24 cellular contexts compared by ENCODE assay signal in the genomic region with DNA sequence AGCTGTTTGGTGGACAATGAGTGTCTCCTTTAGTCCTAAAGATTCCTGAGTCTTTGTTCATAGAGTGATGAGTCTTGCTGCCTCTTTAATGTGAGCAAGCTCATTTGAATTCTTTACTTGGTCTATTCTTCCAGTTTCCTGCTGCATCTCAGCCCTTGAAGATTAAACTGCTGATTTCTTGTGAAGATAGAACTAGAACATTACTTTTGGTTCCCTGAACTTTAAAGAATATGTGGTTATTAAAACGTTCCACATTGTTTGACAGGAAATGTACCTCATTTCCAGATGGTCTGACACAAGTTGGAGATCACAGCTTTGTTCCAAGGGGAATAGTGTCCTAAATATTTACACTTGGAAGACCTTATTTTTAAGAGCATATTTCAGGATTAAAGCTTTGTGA. TPM values are rescaled to one million over a fixed set of nuclear protein-coding genes. Genes with fewer than 3 reads are reported as not detected.
DNase-seq lines count a peak whose midpoint lies in the region; ATAC-seq and TF ChIP-seq lines count a peak whose summit lies in the region.
"Had no signal": no experiment of that assay in that cellular context is flagged by ENCODE, and none has a peak within 500 bp of the region (broad histone marks: within the 10 kb centered on the region; RNA-seq: fewer than 3 reads in every experiment).

No MANE protein-coding gene starts in this region.

- H3K27me3 Mint-ChIP-seq in effector memory CD8-positive, alpha-beta T cell = no peaks in the 10 kb centered on the region
- H3K27me3 Mint-ChIP-seq in progenitor cell of endocrine pancreas = no peaks in the 10 kb centered on the region
- no peaks in the 10 kb centered on the region for H3K27me3 Mint-ChIP-seq in activated T-cell treated with anti-CD3 and anti-CD28 coated beads, Interleukin-2, amount 50 U/mL, for 24 hours
- H3K27me3 Mint-ChIP-seq: activated CD4-positive, alpha-beta memory T cell treated with anti-CD3 and anti-CD28 coated beads for 36 hours; dendritic cell treated with granulocyte-macrophage colony-stimulating factor and Interleukin-4, amounts not matched to agents 40 ng/mL and 50 ng/mL, for 4 days; IgD-negative memory B cell; natural killer cell treated with Interleukin-12 subunit alpha and Interleukin-12 subunit beta and Interleukin-15 and Interleukin-18, amount 100 ng/mL, for 72 hours had no signal

- no peaks in the 10 kb centered on the region for H3K9me3 Mint-ChIP-seq in effector memory CD8-positive, alpha-beta T cell
- no peaks in the 10 kb centered on the region for H3K9me3 Mint-ChIP-seq in progenitor cell of endocrine pancreas (ENCODE audit: low read depth)
- H3K9me3 Mint-ChIP-seq in activated T-cell treated with anti-CD3 and anti-CD28 coated beads, Interleukin-2, amount 50 U/mL, for 24 hours = no peaks in the 10 kb centered on the region
- H3K9me3 Mint-ChIP-seq: activated CD4-positive, alpha-beta memory T cell treated with anti-CD3 and anti-CD28 coated beads for 36 hours; dendritic cell treated with granulocyte-macrophage colony-stimulating factor and Interleukin-4, amounts not matched to agents 40 ng/mL and 50 ng/mL, for 4 days; IgD-negative memory B cell; natural killer cell treated with Interleukin-12 subunit alpha and Interleukin-12 subunit beta and Interleukin-15 and Interleukin-18, amount 100 ng/mL, for 72 hours had no signal

- DNase-seq in ELR (ENCODE audit: low read depth) = peak; percentile 3
- peak; percentile 4 for DNase-seq in OCI-M1 (lab: John Stamatoyannopoulos, UW)
- DNase-seq in effector memory CD8-positive, alpha-beta T cell = no peak
- no peak for DNase-seq in progenitor cell of endocrine pancreas (ENCODE audit: low spot score, unreplicated experiment)
- DNase-seq in activated T-cell treated with anti-CD3 and anti-CD28 coated beads, Interleukin-2, amount 50 U/mL, for 24 hours = no peak
- no peak for DNase-seq in left lung
- no peak for DNase-seq in sciatic nerve (ENCODE audit: low spot score)
- DNase-seq: activated CD4-positive, alpha-beta memory T cell treated with anti-CD3 and anti-CD28 coated beads for 36 hours; activated gamma-delta T cell; adrenal gland; GDM1; head of caudate nucleus; NCI-H1105 treated with DMSO at 0.1 percent for 48 hours; NCI-H2081; ovary; right cardiac atrium; stimulated activated CD4-positive, alpha-beta T cell treated with anti-CD3 and anti-CD28 coated beads, Interleukin-4, amount 100 ng/mL, for 24 hours; stimulated activated naive CD4-positive, alpha-beta T cell treated with Interleukin-2 at 50 U/mL for 16 hours; tibial artery had no signal

- peaks cover 11% of the 10 kb centered on the region for H3K36me3 Mint-ChIP-seq in effector memory CD8-positive, alpha-beta T cell (ENCODE audit: insufficient read depth)
- peaks cover 25% of the 10 kb centered on the region for H3K36me3 Mint-ChIP-seq in progenitor cell of endocrine pancreas (ENCODE audit: insufficient read depth)
- H3K36me3 Mint-ChIP-seq in activated T-cell treated with anti-CD3 and anti-CD28 coated beads, Interleukin-2, amount 50 U/mL, for 24 hours (ENCODE audit: low read depth) = peaks cover 36% of the 10 kb centered on the region
- H3K36me3 Mint-ChIP-seq: natural killer cell treated with Interleukin-12 subunit alpha and Interleukin-12 subunit beta and Interleukin-15 and Interleukin-18, amount 100 ng/mL, for 72 hours had no signal

- H3K4me3 ChIP-seq in left lung = no peak overlapping the region
- H3K4me3 ChIP-seq: adrenal gland, cardiac muscle cell, ovary, tibial artery had no signal

- peaks cover 0 to 5% of the 10 kb centered on the region in 2 donors for H3K4me1 ChIP-seq in left lung
- H3K4me1 ChIP-seq: adrenal gland had no signal

- intact Hi-C loops in left lung (cut with DNase I) (no loop called here), sciatic nerve (cut with DNase I) (loop anchor here (5.0 kb wide), 1 partner anchor 1842 kb away; no protein-coding TSS in a partner anchor)

- no peak overlapping the region for H3K27ac ChIP-seq in left lung
- H3K27ac ChIP-seq: adrenal gland, cardiac muscle cell, ovary, tibial artery had no signal

- no peak overlapping the region for H3K4me3 Mint-ChIP-seq in effector memory CD8-positive, alpha-beta T cell
- H3K4me3 Mint-ChIP-seq in progenitor cell of endocrine pancreas (ENCODE audit: low read depth) = no peak overlapping the region
- H3K4me3 Mint-ChIP-seq in activated T-cell treated with anti-CD3 and anti-CD28 coated beads, Interleukin-2, amount 50 U/mL, for 24 hours = no peak overlapping the region
- H3K4me3 Mint-ChIP-seq: activated CD4-positive, alpha-beta memory T cell treated with anti-CD3 and anti-CD28 coated beads for 36 hours; dendritic cell treated with granulocyte-macrophage colony-stimulating factor and Interleukin-4, amounts not matched to agents 40 ng/mL and 50 ng/mL, for 4 days; IgD-negative memory B cell; natural killer cell treated with Interleukin-12 subunit alpha and Interleukin-12 subunit beta and Interleukin-15 and Interleukin-18, amount 100 ng/mL, for 72 hours had no signal

- peaks cover 7 to 8% of the 10 kb centered on the region in 2 donors for H3K4me1 Mint-ChIP-seq in effector memory CD8-positive, alpha-beta T cell (ENCODE audit: low read depth in 2 of 2)
- peaks cover 12% of the 10 kb centered on the region for H3K4me1 Mint-ChIP-seq in progenitor cell of endocrine pancreas (ENCODE audit: low read depth)
- peaks cover 25% of the 10 kb centered on the region for H3K4me1 Mint-ChIP-seq in activated T-cell treated with anti-CD3 and anti-CD28 coated beads, Interleukin-2, amount 50 U/mL, for 24 hours (ENCODE audit: low read depth)

- TF ChIP-seq CTCF in progenitor cell of endocrine pancreas (IDR thresholded peaks at IDR 0.05; ENCODE audit: unreplicated experiment) = no peak
- no peak for TF ChIP-seq CTCF in left lung (IDR thresholded peaks at IDR 0.05)

- peaks cover 0 to 6% of the 10 kb centered on the region in 2 donors for H3K36me3 ChIP-seq in left lung
- H3K36me3 ChIP-seq: adrenal gland, ovary had no signal

- peak overlapping the region; percentile 29 to 32 for H3K27ac Mint-ChIP-seq in effector memory CD8-positive, alpha-beta T cell
- peak overlapping the region; percentile 15 for H3K27ac Mint-ChIP-seq in progenitor cell of endocrine pancreas
- no peak overlapping the region for H3K27ac Mint-ChIP-seq in activated T-cell treated with anti-CD3 and anti-CD28 coated beads, Interleukin-2, amount 50 U/mL, for 24 hours
- H3K27ac Mint-ChIP-seq: activated CD4-positive, alpha-beta memory T cell treated with anti-CD3 and anti-CD28 coated beads for 36 hours; dendritic cell treated with granulocyte-macrophage colony-stimulating factor and Interleukin-4, amounts not matched to agents 40 ng/mL and 50 ng/mL, for 4 days; natural killer cell treated with Interleukin-12 subunit alpha and Interleukin-12 subunit beta and Interleukin-15 and Interleukin-18, amount 100 ng/mL, for 72 hours had no signal

- H3K27me3 ChIP-seq in left lung = no peaks in the 10 kb centered on the region
- H3K27me3 ChIP-seq: adrenal gland, cardiac muscle cell, ovary, tibial artery had no signal

- no peak for ATAC-seq in effector memory CD8-positive, alpha-beta T cell (replicated peaks)
- no peak for ATAC-seq in left lung
- ATAC-seq in sciatic nerve = no peak
- ATAC-seq: natural killer cell treated with Interleukin-12 subunit alpha and Interleukin-12 subunit beta and Interleukin-15 and Interleukin-18, amount 100 ng/mL, for 72 hours; right cardiac atrium; Right ventricle myocardium inferior had no signal

- no peaks in the 10 kb centered on the region for H3K9me3 ChIP-seq in left lung
- H3K9me3 ChIP-seq: adrenal gland, ovary, tibial artery had no signal

RNA-seq across cellular contexts. Expression of gene SLAIN1, which starts 52.0 kb away (rescaled TPM):
- total RNA-seq in progenitor cell of endocrine pancreas (46.3 and 51.4 TPM in 2 replicates), left lung (10 to 100 TPM; 12.8 to 18.7 TPM), sciatic nerve (10.1 TPM)

Comparison
In these comparisons a context has a peak if more than half of its experiments do, and no peak if none do; other contexts are left out.
1. DNase-seq: peak in ELR (single experiment) and OCI-M1 (single experiment); none in effector memory CD8-positive, alpha-beta T cell (0 of 3), progenitor cell of endocrine pancreas (single experiment), activated T-cell treated with anti-CD3 and anti-CD28 coated beads, Interleukin-2, amount 50 U/mL, for 24 hours (single experiment), left lung (0 of 2) and sciatic nerve (single experiment).